ENCODE assay signal across 19 cellular contexts in the genomic region with DNA sequence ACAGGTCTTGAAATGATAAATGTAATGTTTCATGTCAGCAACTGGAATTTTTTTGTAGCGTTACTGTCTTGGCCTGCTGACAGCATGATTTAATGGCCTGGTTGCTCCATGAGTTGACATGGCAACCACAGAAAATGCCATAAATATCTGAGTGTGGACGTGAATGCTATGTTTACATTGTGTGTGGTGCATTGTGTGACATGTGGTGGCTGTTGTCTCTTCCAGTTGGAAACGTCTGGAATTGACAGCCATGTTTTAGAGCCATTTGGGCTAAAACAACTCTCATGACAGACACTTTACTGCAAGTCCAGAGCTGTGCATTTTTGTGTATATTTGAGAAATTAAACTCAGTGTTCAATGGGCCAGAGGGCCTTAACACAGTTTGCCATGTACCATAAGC.
DNase-seq lines count a peak whose midpoint lies in the region; ATAC-seq, FAIRE-seq and TF ChIP-seq lines count a peak whose summit lies in the region.
"Had no signal": no experiment of that assay in that cellular context is flagged by ENCODE, and none has a peak within 500 bp of the region (broad histone marks: within the 10 kb centered on the region; RNA-seq: fewer than 3 reads in every experiment).

No MANE protein-coding gene starts in this region.

- no peak overlapping the region for H3K4me3 ChIP-seq in AG10803 (ENCODE audit: low read length)
- H3K4me3 ChIP-seq in Panc1 (ENCODE audit: low read depth in 2 of 2, low read length in 2 of 2): no peak overlapping the region
- H3K4me3 ChIP-seq in aorta (ENCODE audit: low read length in 2 of 2): no peak overlapping the region
- H3K4me3 ChIP-seq: dorsolateral prefrontal cortex, esophagus muscularis mucosa, uterus had no signal

- H3K27ac ChIP-seq in Panc1 (ENCODE audit: low read length): peak overlapping the region; percentile 63; the same call in 1 of the 2 replicates
- no peak overlapping the region for H3K27ac ChIP-seq in aorta (ENCODE audit: low read depth in 1 of 2, low read length in 2 of 2)
- H3K27ac ChIP-seq: dorsolateral prefrontal cortex, esophagus muscularis mucosa, uterus had no signal

- TF ChIP-seq CTCF in AG10803 (conservative IDR thresholded peaks at IDR 0.05; ENCODE audit: low read length) (no peak), Panc1 (IDR thresholded peaks at IDR 0.05) (no peak)

- peak; percentile 99 for FAIRE-seq in islet of Langerhans (lab: Jason Lieb, UNC)

- POLR2A ChIA-PET in Panc1 (lab: Charles Lee): no interaction called here

- H3K36me3 ChIP-seq in Panc1 (ENCODE audit: control insufficient read depth, insufficient read depth, low read length): no peaks in the 10 kb centered on the region
- H3K36me3 ChIP-seq in aorta (ENCODE audit: control insufficient read depth in 1 of 2, insufficient read depth in 2 of 2, low read length in 1 of 2): no peaks in the 10 kb centered on the region
- H3K36me3 ChIP-seq: esophagus muscularis mucosa, uterus had no signal

- CTCF ChIA-PET in Panc1 (lab: Charles Lee): no interaction called here

- no TSS peak for BruUV-seq in Panc1 (replicated peaks; lab: Mats Ljungman, UMichigan)

- H3K9me3 ChIP-seq in Panc1 (ENCODE audit: control insufficient read depth, insufficient read depth, low read depth, low read length): peaks cover 3% of the 10 kb centered on the region; the same call in 1 of the 2 replicates
- no peaks in the 10 kb centered on the region for H3K9me3 ChIP-seq in aorta (ENCODE audit: control insufficient read depth, low read length)
- H3K9me3 ChIP-seq: esophagus muscularis mucosa, uterus had no signal

- H3K4me1 ChIP-seq in Panc1 (ENCODE audit: control insufficient read depth, insufficient read depth, low read length) (peaks cover 6% of the 10 kb centered on the region), aorta (ENCODE audit: control insufficient read depth in 1 of 2, insufficient read depth in 2 of 2, low read length in 2 of 2) (no peaks in the 10 kb centered on the region)
- H3K4me1 ChIP-seq: esophagus muscularis mucosa, uterus had no signal

- WGBS in aorta, 2 donors: 13 to 24% methylated on average over 3 of the region's 3 CpGs

- ATAC-seq in Panc1: no peak
- ATAC-seq in aorta (ENCODE audit: low FRiP score): no peak
- no peak for ATAC-seq in GM18868 (IDR thresholded peaks at IDR 0.05; ENCODE audit: unreplicated experiment)
- no peak for ATAC-seq in HG02678 (IDR thresholded peaks at IDR 0.05; ENCODE audit: unreplicated experiment)
- ATAC-seq: left ventricle myocardium superior; Right ventricle myocardium inferior; stimulated activated naive CD8-positive, alpha-beta T cell treated with anti-CD3 and anti-CD28 coated beads, Interleukin-15, Interleukin-2, amounts not matched to agents 100 U/mL and 50 U/mL, for 24 hours had no signal

- intact Hi-C loops in Panc1 (cut with micrococcal nuclease; ENCODE audit: unreplicated experiment) (no loop called here), aorta (cut with DNase I) (no loop called here)

- DNase-seq in AG10803 (ENCODE audit: low read depth) (peak; percentile 27), M059J (ENCODE audit: low read depth) (peak; percentile 94), Panc1 (ENCODE audit: low read depth, low spot score) (no peak), aorta (no peak), NCI-H2171 treated with DMSO at 0.1 percent for 48 hours (lab: John Stamatoyannopoulos, UW) (no peak)
- DNase-seq: activated naive CD4-positive, alpha-beta T cell treated with anti-CD3 and anti-CD28 coated beads for 36 hours; activated T-cell treated with anti-CD3 and anti-CD28 coated beads for 4 hours; dorsolateral prefrontal cortex; left ventricle myocardium superior; naive B cell; NCI-H1694 treated with DMSO at 0.1 percent for 48 hours; NCI-H526; stimulated activated naive CD8-positive, alpha-beta T cell treated with anti-CD3 and anti-CD28 coated beads, Interleukin-15, Interleukin-2, amounts not matched to agents 100 U/mL and 50 U/mL, for 24 hours; uterus had no signal

- H3K27me3 ChIP-seq in Panc1 (ENCODE audit: control insufficient read depth, insufficient read depth, low read length) (no peaks in the 10 kb centered on the region), aorta (ENCODE audit: control insufficient read depth in 1 of 2, insufficient read depth in 2 of 2, low read length in 1 of 2) (no peaks in the 10 kb centered on the region)
- H3K27me3 ChIP-seq: esophagus muscularis mucosa, uterus had no signal

- in situ Hi-C loops in Panc1 (cut with HindIII; ENCODE audit: low pct_unique_long_range_greater_than_20kb, low sequenced_read_pairs): no loop called here

Comparison
In these comparisons a context has a peak if more than half of its experiments do, and no peak if none do; other contexts are left out.
1. DNase-seq: peak in AG10803 (single experiment) and M059J (single experiment); none in Panc1 (single experiment), aorta (0 of 2) and NCI-H2171 treated with DMSO at 0.1 percent for 48 hours (single experiment).